ENCODE assay signal across 9 cellular contexts in genomic region chr12:28235017-28235416, GRCh38.
"Had no signal": no experiment of that assay in that cellular context is flagged by ENCODE, and none has a peak within 500 bp of the region (broad histone marks: within the 10 kb centered on the region; RNA-seq: fewer than 3 reads in every experiment).

No MANE protein-coding gene starts in this region.

- H3K27me3 Mint-ChIP-seq: activated naive CD4-positive, alpha-beta T cell treated with anti-CD3 and anti-CD28 coated beads, Interleukin-2, amount 50 U/mL, for 24 hours had no signal

- ATAC-seq: esophagus mucosa, left cardiac atrium, lower lobe of right lung had no signal

- H3K4me3 Mint-ChIP-seq: activated naive CD4-positive, alpha-beta T cell treated with anti-CD3 and anti-CD28 coated beads, Interleukin-2, amount 50 U/mL, for 24 hours had no signal

- DNase-seq: activated CD4-positive, alpha-beta T cell treated with anti-CD3 and anti-CD28 coated beads for 48 hours; activated CD8-positive, alpha-beta memory T cell treated with anti-CD3 and anti-CD28 coated beads for 24 hours; activated effector memory CD4-positive, alpha-beta T cell treated with Interleukin-2 at 50 U/mL for 16 hours; amygdala; left cardiac atrium; lower lobe of right lung; midbrain had no signal

- H3K9me3 Mint-ChIP-seq: activated naive CD4-positive, alpha-beta T cell treated with anti-CD3 and anti-CD28 coated beads, Interleukin-2, amount 50 U/mL, for 24 hours had no signal

- H3K27ac Mint-ChIP-seq: activated naive CD4-positive, alpha-beta T cell treated with anti-CD3 and anti-CD28 coated beads, Interleukin-2, amount 50 U/mL, for 24 hours had no signal
